Comparison of ENCODE assay signal across 8 cellular contexts in the genomic region with DNA sequence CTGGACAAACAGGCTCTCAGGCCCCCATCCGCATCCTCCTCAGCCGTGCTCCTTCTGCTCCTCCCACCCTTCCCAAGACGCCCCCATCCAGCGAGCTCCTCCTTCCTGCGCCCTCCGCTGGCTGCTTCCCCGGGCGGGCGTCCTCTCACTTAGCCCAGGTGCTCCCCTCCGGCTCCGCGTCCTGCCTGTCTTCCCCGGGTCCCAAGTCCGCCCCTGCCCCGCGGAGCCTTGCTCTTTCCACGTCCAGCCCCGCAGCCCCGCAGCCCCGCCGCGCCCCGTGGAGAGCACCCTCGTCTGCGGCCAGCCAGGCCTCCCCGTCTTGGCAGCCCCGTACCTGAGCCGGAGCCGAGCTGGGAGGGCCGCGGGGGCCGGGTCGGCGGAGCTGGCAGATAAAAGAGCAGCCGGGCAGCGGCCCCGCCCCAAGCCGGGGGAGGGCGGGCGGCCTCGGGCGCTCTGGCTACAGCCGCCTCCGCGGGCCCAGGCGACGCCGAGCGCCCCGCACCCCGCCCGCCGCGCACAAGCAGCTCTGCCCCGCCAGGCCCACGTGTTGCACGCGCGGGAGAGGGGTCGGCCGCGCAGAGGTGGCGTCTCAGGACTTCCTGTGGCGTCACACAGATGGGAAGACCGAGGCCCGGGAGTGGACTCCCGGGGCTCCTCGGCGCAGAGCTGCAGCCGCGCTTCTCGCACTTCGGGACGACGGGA.
DNase-seq lines count a peak whose midpoint lies in the region; ATAC-seq and TF ChIP-seq lines count a peak whose summit lies in the region.

A gene with protein sequence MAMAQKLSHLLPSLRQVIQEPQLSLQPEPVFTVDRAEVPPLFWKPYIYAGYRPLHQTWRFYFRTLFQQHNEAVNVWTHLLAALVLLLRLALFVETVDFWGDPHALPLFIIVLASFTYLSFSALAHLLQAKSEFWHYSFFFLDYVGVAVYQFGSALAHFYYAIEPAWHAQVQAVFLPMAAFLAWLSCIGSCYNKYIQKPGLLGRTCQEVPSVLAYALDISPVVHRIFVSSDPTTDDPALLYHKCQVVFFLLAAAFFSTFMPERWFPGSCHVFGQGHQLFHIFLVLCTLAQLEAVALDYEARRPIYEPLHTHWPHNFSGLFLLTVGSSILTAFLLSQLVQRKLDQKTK (minus strand): TSS at position 555 of the 702 bp plus-strand sequence. CDS start 11,869 bp downstream, outside the sequence.

- H3K27me3 ChIP-seq in stomach smooth muscle (ENCODE audit: control insufficient read depth in 1 of 2, insufficient read depth in 2 of 2, low read length in 2 of 2): no peaks in the 10 kb centered on the region

- H3K4me3 ChIP-seq in foreskin fibroblast (ENCODE audit: low read depth in 1 of 2, low read length in 2 of 2): peak within 1 kb of the TSS; percentile 67 to 68
- H3K4me3 ChIP-seq in stomach smooth muscle (ENCODE audit: low read length in 2 of 2): peak within 1 kb of the TSS; percentile 64 to 77

- no peaks in the 10 kb centered on the region for H3K36me3 Mint-ChIP-seq in nephron progenitor cell (ENCODE audit: low read depth)

- H3K9ac ChIP-seq in stomach smooth muscle (ENCODE audit: low read length in 2 of 2): peak within 1 kb of the TSS; percentile 80 to 81

- H3K36me3 ChIP-seq in stomach smooth muscle (ENCODE audit: control insufficient read depth in 2 of 2, insufficient read depth in 2 of 2, low read length in 2 of 2): peaks cover 0 to 2% of the 10 kb centered on the region in 2 donors

- H3K27ac Mint-ChIP-seq in nephron progenitor cell: peak within 1 kb of the TSS; percentile 86

- peak; percentile 54 for ATAC-seq in HG03520 (IDR thresholded peaks at IDR 0.05; ENCODE audit: unreplicated experiment)
- ATAC-seq in HG03135 (IDR thresholded peaks at IDR 0.05; ENCODE audit: unreplicated experiment): no peak

- H3K4me3 Mint-ChIP-seq in nephron progenitor cell: peak within 1 kb of the TSS; percentile 89

- H3K4me1 Mint-ChIP-seq in nephron progenitor cell: peaks cover 52% of the 10 kb centered on the region

- no peaks in the 10 kb centered on the region for H3K9me3 Mint-ChIP-seq in nephron progenitor cell

- peak; percentile 86 for DNase-seq in GM13977 (ENCODE audit: low spot score)
- DNase-seq in RKO (ENCODE audit: low spot score): peak; percentile 85
- DNase-seq in activated gamma-delta T cell treated with Interleukin-2 at 50 U/mL for 16 hours: peak; percentile 57
- peak; percentile 79 to 89 for DNase-seq in foreskin fibroblast
- peak; percentile 83 for DNase-seq in nephron progenitor cell

- peak within 1 kb of the TSS; percentile 69 for H3K27ac ChIP-seq in stomach smooth muscle (ENCODE audit: low read length)

- TF ChIP-seq CTCF in GM13977 (IDR thresholded peaks at IDR 0.05; ENCODE audit: extremely low read depth, insufficient read depth, missing control alignments) (no peak), foreskin fibroblast (IDR thresholded peaks at IDR 0.05; ENCODE audit: low read depth, low read length) (no peak), nephron progenitor cell (IDR thresholded peaks at IDR 0.05) (no peak)

- H3K27me3 Mint-ChIP-seq in nephron progenitor cell (ENCODE audit: low read depth, poor library complexity): peaks cover 15% of the 10 kb centered on the region

- no peaks in the 10 kb centered on the region for H3K9me3 ChIP-seq in stomach smooth muscle (ENCODE audit: control insufficient read depth in 2 of 2, low read length in 2 of 2)

- peaks cover 32% of the 10 kb centered on the region for H3K4me1 ChIP-seq in stomach smooth muscle (ENCODE audit: control insufficient read depth, insufficient read depth, low read length)

- in situ Hi-C loops in GM13977 (cut with MboI; ENCODE audit: low pct_unique_long_range_greater_than_20kb, low sequenced_read_pairs, unreplicated experiment): no loop called here
